ENCODE assay signal across 9 cellular contexts in genomic region chr13:45280751-45281634, GRCh38.
A peak's percentile ranks its signal among the peaks of the same experiment; 100 is the strongest.
DNase-seq lines count a peak whose midpoint lies in the region; ATAC-seq and TF ChIP-seq lines count a peak whose summit lies in the region.
"Had no signal": no experiment of that assay in that cellular context is flagged by ENCODE, and none has a peak within 500 bp of the region (broad histone marks: within the 10 kb centered on the region; RNA-seq: fewer than 3 reads in every experiment).

No MANE protein-coding gene starts in this region.

- no peaks in the 10 kb centered on the region for H3K4me1 ChIP-seq in tibial artery

- H3K27ac ChIP-seq in tibial artery: no peak overlapping the region
- H3K27ac ChIP-seq: neutrophil had no signal

- no peaks in the 10 kb centered on the region for H3K9me3 ChIP-seq in tibial artery
- H3K9me3 ChIP-seq: neutrophil had no signal

- H3K4me3 ChIP-seq in tibial artery: no peak overlapping the region

- ATAC-seq in HG03196 (IDR thresholded peaks at IDR 0.05; ENCODE audit: unreplicated experiment): peak; percentile 77

- intact Hi-C loops in tibial artery (cut with DNase I; ENCODE audit: low total_unique reads): no loop called here

- H3K36me3 ChIP-seq in tibial artery: peaks cover 2 to 24% (median 19%) of the 10 kb centered on the region in 3 donors

- TF ChIP-seq CTCF in tibial artery (IDR thresholded peaks at IDR 0.05): peak; percentile 67 to 69

- H3K27me3 ChIP-seq in tibial artery: no peaks in the 10 kb centered on the region
- H3K27me3 ChIP-seq: neutrophil had no signal

- DNase-seq in activated CD4-positive, CD25-positive, alpha-beta regulatory T cell (lab: John Stamatoyannopoulos, UW): peak in 3 of 4 experiments; percentile 7 to 32 (median 15)
- no peak for DNase-seq in activated CD4-positive, CD25-positive, alpha-beta regulatory T cell treated with anti-CD3 and anti-CD28 coated beads, Interleukin-2, amount 50 U/mL, for 72 hours
- DNase-seq in NCI-H69 (lab: John Stamatoyannopoulos, UW): peak; percentile 70
- DNase-seq in activated T-cell treated with anti-CD3 and anti-CD28 coated beads for 48 hours (ENCODE audit: low read depth): peak; percentile 41
- DNase-seq in fibroblast of peridontal ligament (ENCODE audit: extremely low read depth): peak; percentile 71
- DNase-seq in nucleus accumbens (lab: John Stamatoyannopoulos, UW): peak in 55 of 56 donors; percentile 10 to 92 (median 75)
- peak; percentile 31 to 74 for DNase-seq in tibial artery
